ENCODE assay signal across 8 cellular contexts in genomic region chr1:157044326-157044725, GRCh38. TPM values are rescaled to one million over a fixed set of nuclear protein-coding genes. Genes with fewer than 3 reads are reported as not detected.
DNase-seq lines count a peak whose midpoint lies in the region; ATAC-seq and TF ChIP-seq lines count a peak whose summit lies in the region.

No MANE protein-coding gene starts in this region.

- peaks cover 2 to 3% (median 3%) of the 10 kb centered on the region in 3 donors for H3K27me3 Mint-ChIP-seq in CD14-positive monocyte (ENCODE audit: low read depth in 3 of 3)

- H2AFZ ChIP-seq in PC-3 (ENCODE audit: low read length) (no peak overlapping the region), parathyroid adenoma (no peak overlapping the region), Karpas-422 (ENCODE audit: low read length) (no peak overlapping the region)

- H3K27me3 ChIP-seq in PC-3 (ENCODE audit: low read length): no peaks in the 10 kb centered on the region
- no peaks in the 10 kb centered on the region for H3K27me3 ChIP-seq in parathyroid adenoma (ENCODE audit: control insufficient read depth, insufficient read depth, low read length)
- H3K27me3 ChIP-seq in Karpas-422 (ENCODE audit: low read length): no peaks in the 10 kb centered on the region

- peak overlapping the region in 3 of 7 donors; percentile 14 to 23 (median 21) for H3K27ac Mint-ChIP-seq in CD14-positive monocyte

- no peaks in the 10 kb centered on the region for H3F3A ChIP-seq in PC-3 (ENCODE audit: low read length, unreplicated experiment)

- no peak overlapping the region for H3K27ac ChIP-seq in PC-3 (ENCODE audit: low read length)
- H3K27ac ChIP-seq in parathyroid adenoma: no peak overlapping the region
- no peak overlapping the region for H3K27ac ChIP-seq in Karpas-422 (ENCODE audit: low read length)

- peaks cover 11 to 12% of the 10 kb centered on the region in 2 donors for H3K36me3 Mint-ChIP-seq in CD14-positive monocyte

- H3K36me3 ChIP-seq in PC-3 (ENCODE audit: low read depth, low read length) (no peaks in the 10 kb centered on the region; the same call in 1 of the 2 replicates), parathyroid adenoma (ENCODE audit: control insufficient read depth, insufficient read depth, low read length) (no peaks in the 10 kb centered on the region), Karpas-422 (ENCODE audit: insufficient read depth, low read length) (no peaks in the 10 kb centered on the region)

- intact Hi-C loops in CD14-positive monocyte (cut with micrococcal nuclease): no loop called here
- intact Hi-C loops in PC-3 (cut with micrococcal nuclease): no loop called here

- no peaks in the 10 kb centered on the region for H3K9me3 Mint-ChIP-seq in CD14-positive monocyte

- H3K4me2 ChIP-seq in PC-3 (ENCODE audit: low read length) (peak overlapping the region; percentile 94), parathyroid adenoma (ENCODE audit: low read length) (peak overlapping the region; percentile 93), Karpas-422 (ENCODE audit: low read depth, low read length, poor library complexity, severe bottlenecking) (no peak overlapping the region)

- H3K4me3 Mint-ChIP-seq in CD14-positive monocyte: peak overlapping the region; percentile 62 to 95

- H4K20me1 ChIP-seq in PC-3 (ENCODE audit: low read length) (peaks cover 4% of the 10 kb centered on the region; the same call in 1 of the 2 replicates), Karpas-422 (ENCODE audit: insufficient read depth, low read depth, low read length) (no peaks in the 10 kb centered on the region)

- no peak for TF ChIP-seq CTCF in CD14-positive monocyte (IDR thresholded peaks at IDR 0.05)
- TF ChIP-seq CTCF in PC-3 (conservative IDR thresholded peaks at IDR 0.05; ENCODE audit: low read depth, low read length): no peak
- no peak for TF ChIP-seq CTCF in fibroblast of mammary gland (conservative IDR thresholded peaks at IDR 0.05; ENCODE audit: control insufficient read depth, insufficient read depth, low read depth, low read length)
- TF ChIP-seq CTCF in parathyroid adenoma (IDR thresholded peaks at IDR 0.05): no peak

- DNase-seq in CD14-positive monocyte (ENCODE audit: low spot score): no peak
- no peak for DNase-seq in PC-3
- DNase-seq in fibroblast of mammary gland (ENCODE audit: low read depth): no peak
- DNase-seq in NCI-H446 (lab: John Stamatoyannopoulos, UW): no peak
- DNase-seq in Karpas-422: no peak
- no peak for DNase-seq in NCI-H1436 treated with DMSO at 0.1 percent for 48 hours (lab: John Stamatoyannopoulos, UW)

- H3K9me2 ChIP-seq in PC-3 (replicated peaks; ENCODE audit: low read length) (no peaks in the 10 kb centered on the region), Karpas-422 (replicated peaks; ENCODE audit: insufficient read depth, low read length) (no peaks in the 10 kb centered on the region)

- peaks cover 44% of the 10 kb centered on the region for H3K4me1 ChIP-seq in PC-3 (ENCODE audit: insufficient read depth, low read length)
- no peaks in the 10 kb centered on the region for H3K4me1 ChIP-seq in parathyroid adenoma
- no peaks in the 10 kb centered on the region for H3K4me1 ChIP-seq in Karpas-422 (ENCODE audit: low read length)

- CTCF ChIA-PET in PC-3 (lab: Charles Lee): no interaction called here

- ATAC-seq in PC-3: no peak
- no peak for ATAC-seq in HG03045 (IDR thresholded peaks at IDR 0.05; ENCODE audit: unreplicated experiment)

- peak overlapping the region; percentile 76 for H3K9ac ChIP-seq in PC-3 (ENCODE audit: low read length)
- no peak overlapping the region for H3K9ac ChIP-seq in parathyroid adenoma
- no peak overlapping the region for H3K9ac ChIP-seq in Karpas-422 (ENCODE audit: low read length)

- H3K4me3 ChIP-seq in PC-3 (ENCODE audit: low read length) (peak overlapping the region; percentile 74), fibroblast of mammary gland (ENCODE audit: control insufficient read depth, low read depth, low read length) (peak overlapping the region; percentile 84), parathyroid adenoma (ENCODE audit: low read depth, low read length) (peak overlapping the region; percentile 76), Karpas-422 (ENCODE audit: low read length) (no peak overlapping the region)

- peaks cover 63% of the 10 kb centered on the region for H3K4me1 Mint-ChIP-seq in CD14-positive monocyte

- H3K9me3 ChIP-seq in PC-3 (ENCODE audit: low read length) (no peaks in the 10 kb centered on the region), parathyroid adenoma (ENCODE audit: control insufficient read depth, low read length) (no peaks in the 10 kb centered on the region), Karpas-422 (ENCODE audit: low read length) (no peaks in the 10 kb centered on the region)

- no TSS peak for BruUV-seq in PC-3 (replicated peaks; lab: Mats Ljungman, UMichigan)

- H3K79me2 ChIP-seq in PC-3 (ENCODE audit: low read length) (peaks cover 60% of the 10 kb centered on the region), parathyroid adenoma (peaks cover 6% of the 10 kb centered on the region), Karpas-422 (ENCODE audit: low read length) (no peaks in the 10 kb centered on the region)

- POLR2A ChIA-PET in PC-3 (lab: Charles Lee; ENCODE audit: unreplicated experiment): interaction anchor here (0.5 kb wide), 1 partner anchor 104 kb away, joined by 3 read pairs; no protein-coding TSS in a partner anchor

RNA-seq across cellular contexts. Expression of gene ARHGEF11, which starts 1.2 kb away (rescaled TPM):
- polyA plus RNA-seq in CD14-positive monocyte: 10 to 100 TPM; 17.0 to 17.7 TPM
- 31.1 and 43.9 TPM in 2 replicates for total RNA-seq in PC-3 (2014; rRNA removed)
- 0.11 and 0.14 TPM in 2 replicates for total RNA-seq in Karpas-422 (2014; rRNA removed; shearing (Covaris generic); ENCODE audit: low replicate concordance)

RNA-seq across cellular contexts. Expression of gene ETV3L, which starts 55.3 kb away (rescaled TPM):
- under 1 TPM in 1 of 2 donors, not detected in 1; 0.26 TPM for polyA plus RNA-seq in CD14-positive monocyte
- total RNA-seq in PC-3 (2014; rRNA removed): not detected in 2 replicates
- not detected in 2 replicates for total RNA-seq in Karpas-422 (2014; rRNA removed; shearing (Covaris generic); ENCODE audit: low replicate concordance)

Comparison
In these comparisons a context has a peak if more than half of its experiments do, and no peak if none do; other contexts are left out.
1. RNA of gene ARHGEF11, which starts 1.2 kb away (total RNA-seq): 31.1 to 43.9 TPM in PC-3; 0.11 to 0.14 TPM in Karpas-422; every median in the first group is over 10 times any median in the second.